7 cellular contexts compared by ENCODE assay signal in genomic region chr12:31077095-31077494, GRCh38. TPM values are rescaled to one million over a fixed set of nuclear protein-coding genes. Genes with fewer than 3 reads are reported as not detected.
DNase-seq lines count a peak whose midpoint lies in the region; ATAC-seq and TF ChIP-seq lines count a peak whose summit lies in the region.
"Not testable (repeated sequence)": the region's sequence is repeated elsewhere in the genome, so short reads cannot be mapped to it uniquely, and the experiment has no call there.

No MANE protein-coding gene starts in this region.

- H3K27ac Mint-ChIP-seq in CD4-positive, CD25-positive, alpha-beta regulatory T cell, result peak overlapping the region in 2 of 3 donors; percentile 29 to 36
- H3K27ac Mint-ChIP-seq in WTC11, result peak overlapping the region; percentile 61; the same call in 1 of the 2 replicates
- H3K27ac Mint-ChIP-seq in nephron, result not testable (repeated sequence)

- not testable (repeated sequence) for H3K27ac ChIP-seq in CD4-positive, CD25-positive, alpha-beta regulatory T cell (ENCODE audit: insufficient read depth, low read length, poor library complexity, severe bottlenecking); trophoblast cell (ENCODE audit: low read depth, low read length)

- H3K4me1 ChIP-seq in CD4-positive, CD25-positive, alpha-beta regulatory T cell (ENCODE audit: control insufficient read depth, insufficient read depth, low read length, poor library complexity, severe bottlenecking), result not testable (repeated sequence)
- H3K4me1 ChIP-seq in trophoblast cell (ENCODE audit: control insufficient read depth in 1 of 2, insufficient read depth in 2 of 2, low read length in 2 of 2), result peaks cover 11 to 13% of the 10 kb centered on the region in 2 experiments

- H2BK5ac ChIP-seq in trophoblast cell (ENCODE audit: low read depth, low read length, poor library complexity), result not testable (repeated sequence)

- H2BK120ac ChIP-seq in trophoblast cell (ENCODE audit: insufficient read depth, low read length, poor library complexity), result not testable (repeated sequence)

- H3K23ac ChIP-seq in trophoblast cell (ENCODE audit: low read length), result not testable (repeated sequence)

- ATAC-seq in CD4-positive, CD25-positive, alpha-beta regulatory T cell (ENCODE audit: low read depth in 2 of 2); WTC11: not testable (repeated sequence)

- not testable (repeated sequence) for H3K9ac ChIP-seq in trophoblast cell (ENCODE audit: low read length)

- peaks cover 6 to 52% (median 21%) of the 10 kb centered on the region in 4 donors for H3K4me1 Mint-ChIP-seq in CD4-positive, CD25-positive, alpha-beta regulatory T cell
- H3K4me1 Mint-ChIP-seq in WTC11 (peaks cover 57% of the 10 kb centered on the region), nephron (peaks cover 44% of the 10 kb centered on the region)

- H3K27me3 Mint-ChIP-seq in CD4-positive, CD25-positive, alpha-beta regulatory T cell; WTC11 (ENCODE audit: low read depth); nephron (ENCODE audit: low read depth): not testable (repeated sequence)

- in situ Hi-C loops in KBM-7 (cut with MboI; ENCODE audit: low pct_unique_long_range_greater_than_20kb, low sequenced_read_pairs), result not testable (repeated sequence)

- not testable (repeated sequence) for H2AK5ac ChIP-seq in trophoblast cell (ENCODE audit: low read length)

- H4K12ac ChIP-seq in trophoblast cell (ENCODE audit: low read depth, low read length), result not testable (repeated sequence)

- not testable (repeated sequence) for TF ChIP-seq CTCF in WTC11 (IDR thresholded peaks at IDR 0.05); nephron (IDR thresholded peaks at IDR 0.05; ENCODE audit: unreplicated experiment in 3 of 3)

- CTCF ChIA-PET in WTC11 (lab: Charles Lee), result not testable (repeated sequence)

- H3K79me1 ChIP-seq in trophoblast cell (ENCODE audit: low read length), result not testable (repeated sequence)

- not testable (repeated sequence) for H3K9me3 Mint-ChIP-seq in CD4-positive, CD25-positive, alpha-beta regulatory T cell; WTC11; nephron

- not testable (repeated sequence) for H3K27me3 ChIP-seq in CD4-positive, CD25-positive, alpha-beta regulatory T cell (ENCODE audit: control insufficient read depth, insufficient read depth, low read length); trophoblast cell (ENCODE audit: insufficient read depth, low read length)

- H4K91ac ChIP-seq in trophoblast cell (ENCODE audit: low read depth, low read length), result not testable (repeated sequence)

- no CpG with 5 or more reads among the region's 4 CpGs for WGBS in trophoblast cell (ENCODE audit: extremely low coverage, insufficient coverage, insufficient read length)

- not testable (repeated sequence) for H3K79me2 ChIP-seq in trophoblast cell (ENCODE audit: control insufficient read depth, insufficient read depth, low read length, poor library complexity)

- not testable (repeated sequence) for H2BK12ac ChIP-seq in trophoblast cell (ENCODE audit: low read length)

- peaks cover 17% of the 10 kb centered on the region for H3K36me3 Mint-ChIP-seq in CD4-positive, CD25-positive, alpha-beta regulatory T cell
- H3K36me3 Mint-ChIP-seq in WTC11 (peaks cover 19% of the 10 kb centered on the region), nephron (ENCODE audit: low read depth) (peaks cover 19% of the 10 kb centered on the region)

- not testable (repeated sequence) for H3K4me2 ChIP-seq in trophoblast cell (ENCODE audit: low read length)

- H3K14ac ChIP-seq in trophoblast cell (ENCODE audit: low read length), result not testable (repeated sequence)

- H2AFZ ChIP-seq in trophoblast cell (ENCODE audit: insufficient read depth, low read length, poor library complexity), result not testable (repeated sequence)

- peak overlapping the region in 1 of 4 donors; percentile 46 for H3K4me3 Mint-ChIP-seq in CD4-positive, CD25-positive, alpha-beta regulatory T cell
- not testable (repeated sequence) for H3K4me3 Mint-ChIP-seq in WTC11
- peak overlapping the region in 2 of 3 experiments; percentile 28 to 77 for H3K4me3 Mint-ChIP-seq in nephron

- not testable (repeated sequence) for DNase-seq in CD4-positive, CD25-positive, alpha-beta regulatory T cell; WTC11 (ENCODE audit: low spot score); trophoblast cell
- DNase-seq in KBM-7 (peak; percentile 23), amniotic epithelial cell (ENCODE audit: low read depth) (peak; percentile 3), ecto neural progenitor cell (ENCODE audit: low spot score) (peak; percentile 18)

- H3K9me3 ChIP-seq in CD4-positive, CD25-positive, alpha-beta regulatory T cell (ENCODE audit: control insufficient read depth in 2 of 2, low read length in 2 of 2); trophoblast cell (ENCODE audit: insufficient read depth, low read depth, low read length): not testable (repeated sequence)

- H3K18ac ChIP-seq in trophoblast cell (ENCODE audit: low read length), result not testable (repeated sequence)

- POLR2A ChIA-PET in WTC11 (lab: Charles Lee), result not testable (repeated sequence)

- H4K8ac ChIP-seq in trophoblast cell (ENCODE audit: low read depth, low read length), result not testable (repeated sequence)

- H3K36me3 ChIP-seq in CD4-positive, CD25-positive, alpha-beta regulatory T cell (ENCODE audit: control insufficient read depth, insufficient read depth, low read length); trophoblast cell (ENCODE audit: control insufficient read depth in 1 of 2, insufficient read depth in 2 of 2, low read length in 2 of 2): not testable (repeated sequence)

- peak overlapping the region; percentile 67 for H3K4ac ChIP-seq in trophoblast cell (ENCODE audit: low read depth, low read length)

- not testable (repeated sequence) for H3K4me3 ChIP-seq in CD4-positive, CD25-positive, alpha-beta regulatory T cell (ENCODE audit: low read depth, low read length); trophoblast cell (ENCODE audit: low read depth, low read length)

RNA-seq across cellular contexts. Expression of gene DDX11, which starts 3.4 kb away (rescaled TPM):
- 135 TPM for total RNA-seq in CD4-positive, CD25-positive, alpha-beta regulatory T cell
- 10 to 100 TPM in 1 of 4 donors, 1 to 10 TPM in 3; 3.1 to 12.7 (median 8.4) TPM for polyA plus RNA-seq in CD4-positive, CD25-positive, alpha-beta regulatory T cell
- 179 to 219 TPM (median 186 TPM) in 3 replicates for total RNA-seq in WTC11 (2021)
- 15.4 and 16.0 TPM in 2 replicates for polyA plus RNA-seq in trophoblast cell (2013)
